1 cellular context compared by ENCODE assay signal in genomic region chr9:16608906-16609305, GRCh38.
TF ChIP-seq lines count a peak whose summit lies in the region.

No MANE protein-coding gene starts in this region.

TF ChIP-seq in IMR-90, 13 proteins besides CTCF, POLR2A, EP300 and RAD21 (continued from another document):
- TF ChIP-seq SMC3 (IDR thresholded peaks at IDR 0.05; ENCODE audit: low read depth, low read length) (no peak), RCOR1 (IDR thresholded peaks at IDR 0.05; ENCODE audit: insufficient replicate concordance, low read length) (no peak)
